In the genomic region with DNA sequence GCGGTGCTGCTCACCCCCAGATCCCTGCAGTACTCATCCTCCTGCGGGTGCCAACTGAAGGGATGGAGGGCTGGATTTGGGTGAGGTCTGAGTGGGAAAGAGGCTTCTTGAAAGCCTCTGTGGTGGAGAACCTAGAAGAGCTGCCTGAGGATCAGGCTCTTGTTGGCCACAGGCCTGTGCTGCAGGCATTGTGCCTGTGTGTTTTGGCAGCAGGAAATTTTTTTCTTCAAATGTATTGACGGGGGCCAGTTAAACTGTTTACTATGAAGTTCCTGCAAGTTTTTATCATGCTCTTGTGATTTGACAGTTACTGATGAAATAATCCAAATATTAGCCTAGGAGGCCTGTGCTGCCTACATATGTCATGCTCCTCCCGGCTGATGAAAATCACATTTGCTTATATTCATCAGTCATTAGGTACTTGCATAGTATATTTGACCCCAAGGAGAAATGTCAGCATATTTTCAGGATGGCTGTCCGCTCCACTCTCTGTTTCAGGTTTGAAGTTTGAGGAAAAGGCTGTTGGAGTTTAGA, we compare ENCODE assay signal across 28 cellular contexts.
DNase-seq lines count a peak whose midpoint lies in the region; ATAC-seq, FAIRE-seq and TF ChIP-seq lines count a peak whose summit lies in the region.
"Had no signal": no experiment of that assay in that cellular context is flagged by ENCODE, and none has a peak within 500 bp of the region (broad histone marks: within the 10 kb centered on the region; RNA-seq: fewer than 3 reads in every experiment).

No MANE protein-coding gene starts in this region.

- no peak overlapping the region for H3K27ac Mint-ChIP-seq in stimulated activated memory B cell treated with anti-CD40 and anti-IgM and Interleukin-4, amounts not matched to agents 10 μg/mL and 1 μg/mL and 100 μg/mL, for 72 hours
- H3K27ac Mint-ChIP-seq: activated T-cell treated with anti-CD3 and anti-CD28 coated beads, Interleukin-2, amount 50 U/mL, for 72 hours; CD4-positive, CD25-positive, alpha-beta regulatory T cell; stimulated activated effector memory CD8-positive, alpha-beta T cell treated with anti-CD3 and anti-CD28 coated beads, Interleukin-12 subunit alpha, Interleukin-12 subunit beta, amount 100 ng/mL, for 72 hours had no signal

- H3K27ac ChIP-seq in IMR-90 (ENCODE audit: insufficient read depth, low read length): peak overlapping the region; percentile 85
- peak overlapping the region in 3 of 4 donors; percentile 2 to 14 (median 13) for H3K27ac ChIP-seq in esophagus squamous epithelium
- no peak overlapping the region for H3K27ac ChIP-seq in keratinocyte (ENCODE audit: control insufficient read depth, insufficient read depth, low read length)
- H3K27ac ChIP-seq in tibial artery: peak overlapping the region; percentile 63 to 64
- H3K27ac ChIP-seq: body of pancreas, upper lobe of right lung had no signal

- peak overlapping the region; percentile 68 for H2AK5ac ChIP-seq in IMR-90 (ENCODE audit: low read depth, low read length)

- peaks cover 10 to 37% of the 10 kb centered on the region in 2 experiments for H3K79me1 ChIP-seq in IMR-90 (ENCODE audit: low read depth in 1 of 2, low read length in 2 of 2)

- peak overlapping the region; percentile 74; the same call in 2 of the 3 replicates for H2BK15ac ChIP-seq in IMR-90 (ENCODE audit: low read depth, low read length)

- ATAC-seq in IMR-90 (ENCODE audit: low read depth) (peak; percentile 63), GM21423 (IDR thresholded peaks at IDR 0.05; ENCODE audit: unreplicated experiment) (no peak), GM19351 (IDR thresholded peaks at IDR 0.05; ENCODE audit: unreplicated experiment) (no peak)
- ATAC-seq in stimulated activated memory B cell treated with anti-CD40 and anti-IgM and Interleukin-4, amounts not matched to agents 10 μg/mL and 1 μg/mL and 100 μg/mL, for 72 hours: no peak
- ATAC-seq: activated T-cell treated with anti-CD3 and anti-CD28 coated beads, Interleukin-2, amount 50 U/mL, for 72 hours; body of pancreas; gastroesophageal sphincter; PC-3; stimulated activated effector memory CD8-positive, alpha-beta T cell treated with anti-CD3 and anti-CD28 coated beads, Interleukin-12 subunit alpha, Interleukin-12 subunit beta, amount 100 ng/mL, for 72 hours; upper lobe of right lung had no signal

- no peaks in the 10 kb centered on the region for H3K4me1 Mint-ChIP-seq in stimulated activated memory B cell treated with anti-CD40 and anti-IgM and Interleukin-4, amounts not matched to agents 10 μg/mL and 1 μg/mL and 100 μg/mL, for 72 hours
- H3K4me1 Mint-ChIP-seq: CD4-positive, CD25-positive, alpha-beta regulatory T cell; stimulated activated effector memory CD8-positive, alpha-beta T cell treated with anti-CD3 and anti-CD28 coated beads, Interleukin-12 subunit alpha, Interleukin-12 subunit beta, amount 100 ng/mL, for 72 hours had no signal

- H3K4me3 ChIP-seq in IMR-90 (ENCODE audit: insufficient read depth, low read depth, low read length) (no peak overlapping the region), esophagus squamous epithelium (no peak overlapping the region), keratinocyte (ENCODE audit: control insufficient read depth in 2 of 3, extremely low read depth in 1 of 3, insufficient read depth in 2 of 3, low read depth in 1 of 3, low read length in 3 of 3) (no peak overlapping the region), tibial artery (no peak overlapping the region)
- H3K4me3 ChIP-seq: body of pancreas, esophagus muscularis mucosa, gastroesophageal sphincter, upper lobe of right lung had no signal

- TF ChIP-seq POLR2A in IMR-90 (IDR thresholded peaks at IDR 0.05; ENCODE audit: low read depth, low read length): no peak
- TF ChIP-seq POLR2A in esophagus squamous epithelium (IDR thresholded peaks at IDR 0.05): no peak

- H3K36me3 ChIP-seq in IMR-90 (ENCODE audit: control insufficient read depth, insufficient read depth, low read length) (peaks cover 13% of the 10 kb centered on the region; the same call in 1 of the 2 replicates), esophagus squamous epithelium (no peaks in the 10 kb centered on the region), keratinocyte (ENCODE audit: control insufficient read depth in 2 of 2, extremely low read depth in 1 of 2, insufficient read depth in 2 of 2, low read length in 2 of 2) (peaks cover 14 to 22% of the 10 kb centered on the region in 2 experiments), tibial artery (no peaks in the 10 kb centered on the region)
- H3K36me3 ChIP-seq: esophagus muscularis mucosa, gastroesophageal sphincter, upper lobe of right lung had no signal

- BruUV-seq in IMR-90 (replicated peaks; lab: Mats Ljungman, UMichigan): no TSS peak

- H2BK20ac ChIP-seq in IMR-90 (ENCODE audit: low read depth, low read length): peak overlapping the region; percentile 58

- POLR2A ChIA-PET in IMR-90 (lab: Charles Lee; ENCODE audit: unreplicated experiment): interaction anchor here (0.7 kb wide), 1 partner anchor 85 kb away, joined by 5 read pairs; no protein-coding TSS in a partner anchor

- H3K9me1 ChIP-seq in IMR-90 (ENCODE audit: insufficient read depth, low read length): peaks cover 14% of the 10 kb centered on the region
- no peaks in the 10 kb centered on the region for H3K9me1 ChIP-seq in keratinocyte (ENCODE audit: control insufficient read depth, extremely low read depth, insufficient read depth, low read length)

- CTCF ChIA-PET in IMR-90 (lab: Yijun Ruan, JAX): interaction anchor here (0.6 kb wide), 1 partner anchor 125 kb away, joined by 4 read pairs; no protein-coding TSS in a partner anchor

- peak overlapping the region; percentile 93 for H3K4ac ChIP-seq in IMR-90 (ENCODE audit: low read depth, low read length)

- in situ Hi-C loops in IMR-90 (cut with MboI; ENCODE audit: low sequenced_read_pairs): no loop called here

- no CpG with 5 or more reads among the region's 5 CpGs for WGBS in IMR-90 (ENCODE audit: extremely low coverage in 2 of 2, insufficient read length in 1 of 2), 2 experiments
- WGBS in esophagus squamous epithelium, 2 donors: 68% methylated on average over 5 of the region's 5 CpGs

- no peaks in the 10 kb centered on the region for H3K27me3 ChIP-seq in IMR-90 (ENCODE audit: control insufficient read depth, insufficient read depth, low read length)
- peaks cover 0 to 6% (median 0%) of the 10 kb centered on the region in 4 donors for H3K27me3 ChIP-seq in esophagus squamous epithelium
- no peaks in the 10 kb centered on the region for H3K27me3 ChIP-seq in keratinocyte (ENCODE audit: control insufficient read depth, extremely low read depth, insufficient read depth, low read length)
- no peaks in the 10 kb centered on the region for H3K27me3 ChIP-seq in tibial artery
- H3K27me3 ChIP-seq: body of pancreas, gastroesophageal sphincter, upper lobe of right lung had no signal

- H4K8ac ChIP-seq in IMR-90 (ENCODE audit: low read depth in 2 of 2, low read length in 2 of 2): peak overlapping the region; percentile 78 to 81

- H3K9me3 ChIP-seq in IMR-90 (ENCODE audit: control insufficient read depth, insufficient read depth, low read length) (no peaks in the 10 kb centered on the region), esophagus squamous epithelium (no peaks in the 10 kb centered on the region), keratinocyte (ENCODE audit: control insufficient read depth, low read depth, low read length) (no peaks in the 10 kb centered on the region), tibial artery (no peaks in the 10 kb centered on the region)
- H3K9me3 ChIP-seq: body of pancreas, esophagus muscularis mucosa, gastroesophageal sphincter, upper lobe of right lung had no signal

- intact Hi-C loops in IMR-90 (cut with micrococcal nuclease) (loop anchor here (5.0 kb wide), 1 partner anchor 101 kb away; the partner anchor contains the start of gene THSD4), esophagus squamous epithelium (cut with DNase I) (no loop called here), tibial artery (cut with DNase I; ENCODE audit: low total_unique reads) (no loop called here)

- no peaks in the 10 kb centered on the region for H4K20me1 ChIP-seq in IMR-90 (ENCODE audit: insufficient read depth, low read length)
- no peaks in the 10 kb centered on the region for H4K20me1 ChIP-seq in keratinocyte (ENCODE audit: control insufficient read depth, extremely low read depth, insufficient read depth, low read length)

- no peak overlapping the region; the same call in 1 of the 2 replicates for H3K4me2 ChIP-seq in IMR-90 (ENCODE audit: low read depth, low read length)
- no peak overlapping the region for H3K4me2 ChIP-seq in keratinocyte (ENCODE audit: control insufficient read depth, extremely low read depth, insufficient read depth, low read depth, low read length)

- no peak overlapping the region for H2AK9ac ChIP-seq in IMR-90 (replicated peaks; ENCODE audit: low read depth, low read length, poor library complexity)

- H3K14ac ChIP-seq in IMR-90 (replicated peaks; ENCODE audit: low read depth, low read length): peak overlapping the region; percentile 66

- DNase-seq in IMR-90: peak; percentile 89
- no peak for DNase-seq in esophagus squamous epithelium (lab: John Stamatoyannopoulos, UW)
- no peak for DNase-seq in keratinocyte (ENCODE audit: low read depth, low spot score)
- DNase-seq in tibial artery: no peak
- DNase-seq in iPS-NIHi7 (ENCODE audit: extremely low spot score): no peak
- DNase-seq: activated CD4-positive, alpha-beta T cell treated with anti-CD3 and anti-CD28 coated beads, Interleukin-2, amount 50 U/mL, for 48 hours; activated CD4-positive, CD25-positive, alpha-beta regulatory T cell treated with anti-CD3 and anti-CD28 coated beads, Interleukin-2, amount 50 U/mL, for 72 hours; activated naive CD4-positive, alpha-beta T cell treated with Interleukin-2 at 50 U/mL for 16 hours; activated T-cell treated with anti-CD3 and anti-CD28 coated beads, Interleukin-2, amount 50 U/mL, for 72 hours; body of pancreas; CD4-positive, CD25-positive, alpha-beta regulatory T cell; dermis blood vessel endothelial cell; hippocampal formation; KG1; NCI-H1930; NCI-H524 treated with DMSO at 0.1 percent for 48 hours; PC-3; posterior cingulate gyrus; stimulated activated CD4-positive, alpha-beta T cell treated with anti-CD3 and anti-CD28 coated beads, Interleukin-4, amount 100 ng/mL, for 4 hours; substantia nigra; T-helper 2 cell; upper lobe of right lung had no signal

- H3K4me3 Mint-ChIP-seq in stimulated activated memory B cell treated with anti-CD40 and anti-IgM and Interleukin-4, amounts not matched to agents 10 μg/mL and 1 μg/mL and 100 μg/mL, for 72 hours: no peak overlapping the region
- H3K4me3 Mint-ChIP-seq: activated T-cell treated with anti-CD3 and anti-CD28 coated beads, Interleukin-2, amount 50 U/mL, for 72 hours; CD4-positive, CD25-positive, alpha-beta regulatory T cell; stimulated activated effector memory CD8-positive, alpha-beta T cell treated with anti-CD3 and anti-CD28 coated beads, Interleukin-12 subunit alpha, Interleukin-12 subunit beta, amount 100 ng/mL, for 72 hours had no signal

- FAIRE-seq in keratinocyte (lab: Jason Lieb, UNC): peak; percentile 20

- H4K91ac ChIP-seq in IMR-90 (ENCODE audit: insufficient read depth, low read depth, low read length): peak overlapping the region; percentile 89

- peak overlapping the region; percentile 71 for H2BK5ac ChIP-seq in IMR-90 (ENCODE audit: low read depth, low read length, poor library complexity, severe bottlenecking)

- peaks cover 4% of the 10 kb centered on the region for H3K9me3 Mint-ChIP-seq in stimulated activated memory B cell treated with anti-CD40 and anti-IgM and Interleukin-4, amounts not matched to agents 10 μg/mL and 1 μg/mL and 100 μg/mL, for 72 hours
- H3K9me3 Mint-ChIP-seq: activated T-cell treated with anti-CD3 and anti-CD28 coated beads, Interleukin-2, amount 50 U/mL, for 72 hours; stimulated activated effector memory CD8-positive, alpha-beta T cell treated with anti-CD3 and anti-CD28 coated beads, Interleukin-12 subunit alpha, Interleukin-12 subunit beta, amount 100 ng/mL, for 72 hours had no signal

- peaks cover 2% of the 10 kb centered on the region for H3K27me3 Mint-ChIP-seq in stimulated activated memory B cell treated with anti-CD40 and anti-IgM and Interleukin-4, amounts not matched to agents 10 μg/mL and 1 μg/mL and 100 μg/mL, for 72 hours

- H2BK120ac ChIP-seq in IMR-90 (ENCODE audit: low read depth, low read length): peak overlapping the region; percentile 78

- no peak for TF ChIP-seq RAD21 in IMR-90 (IDR thresholded peaks at IDR 0.05; ENCODE audit: low read length)

- no peak for TF ChIP-seq CTCF in IMR-90 (conservative IDR thresholded peaks at IDR 0.05; ENCODE audit: low read depth, low read length)
- TF ChIP-seq CTCF in esophagus squamous epithelium (IDR thresholded peaks at IDR 0.05): no peak
- TF ChIP-seq CTCF in keratinocyte (optimal IDR thresholded peaks at IDR 0.05 in 1 of 3, IDR thresholded peaks at IDR 0.05 in 1 of 3, conservative IDR thresholded peaks at IDR 0.05 in 1 of 3; ENCODE audit: extremely low read depth in 1 of 3, insufficient read depth in 2 of 3, low read length in 3 of 3): no peak
- no peak for TF ChIP-seq CTCF in tibial artery (IDR thresholded peaks at IDR 0.05)

- H3K9ac ChIP-seq in IMR-90 (ENCODE audit: low read depth, low read length): peak overlapping the region; percentile 14
- no peak overlapping the region for H3K9ac ChIP-seq in keratinocyte (ENCODE audit: control insufficient read depth, extremely low read depth, insufficient read depth, low read length)

- peak overlapping the region; percentile 39 for H3K23ac ChIP-seq in IMR-90 (ENCODE audit: low read depth, low read length)

- peak overlapping the region; percentile 40 for H4K5ac ChIP-seq in IMR-90 (ENCODE audit: low read depth, low read length)

- H3K4me1 ChIP-seq in IMR-90 (ENCODE audit: control insufficient read depth, insufficient read depth, low read length): peaks cover 24% of the 10 kb centered on the region
- peaks cover 0 to 46% (median 13%) of the 10 kb centered on the region in 3 donors for H3K4me1 ChIP-seq in esophagus squamous epithelium
- H3K4me1 ChIP-seq in keratinocyte (ENCODE audit: control insufficient read depth, extremely low read depth, insufficient read depth, low read length): peaks cover 22% of the 10 kb centered on the region
- peaks cover 0 to 26% (median 22%) of the 10 kb centered on the region in 4 donors for H3K4me1 ChIP-seq in tibial artery
- H3K4me1 ChIP-seq: body of pancreas had no signal

- no peaks in the 10 kb centered on the region for H3K36me3 Mint-ChIP-seq in stimulated activated memory B cell treated with anti-CD40 and anti-IgM and Interleukin-4, amounts not matched to agents 10 μg/mL and 1 μg/mL and 100 μg/mL, for 72 hours
- H3K36me3 Mint-ChIP-seq: CD4-positive, CD25-positive, alpha-beta regulatory T cell; stimulated activated effector memory CD8-positive, alpha-beta T cell treated with anti-CD3 and anti-CD28 coated beads, Interleukin-12 subunit alpha, Interleukin-12 subunit beta, amount 100 ng/mL, for 72 hours had no signal

- H3K56ac ChIP-seq in IMR-90 (ENCODE audit: extremely low read depth, insufficient read depth, low read length): peak overlapping the region; percentile 27; the same call in 1 of the 2 replicates

- peak overlapping the region; percentile 91 for H3K18ac ChIP-seq in IMR-90 (ENCODE audit: low read depth, low read length)

- no peak overlapping the region for H2AFZ ChIP-seq in IMR-90 (replicated peaks; ENCODE audit: low read length, poor library complexity)
- no peak overlapping the region for H2AFZ ChIP-seq in keratinocyte (ENCODE audit: control insufficient read depth, low read length)

- peaks cover 6% of the 10 kb centered on the region for H3K79me2 ChIP-seq in keratinocyte (ENCODE audit: control insufficient read depth, insufficient read depth, low read length)

- dilution Hi-C loops in IMR-90 (cut with HindIII; ENCODE audit: low sequenced_read_pairs, unreplicated experiment) (no loop called here), keratinocyte (cut with MboI; ENCODE audit: extremely low pct_ligation_motif_present, low sequenced_read_pairs) (no loop called here)
